Comparison of ENCODE assay signal across 8 cellular contexts in the genomic region with DNA sequence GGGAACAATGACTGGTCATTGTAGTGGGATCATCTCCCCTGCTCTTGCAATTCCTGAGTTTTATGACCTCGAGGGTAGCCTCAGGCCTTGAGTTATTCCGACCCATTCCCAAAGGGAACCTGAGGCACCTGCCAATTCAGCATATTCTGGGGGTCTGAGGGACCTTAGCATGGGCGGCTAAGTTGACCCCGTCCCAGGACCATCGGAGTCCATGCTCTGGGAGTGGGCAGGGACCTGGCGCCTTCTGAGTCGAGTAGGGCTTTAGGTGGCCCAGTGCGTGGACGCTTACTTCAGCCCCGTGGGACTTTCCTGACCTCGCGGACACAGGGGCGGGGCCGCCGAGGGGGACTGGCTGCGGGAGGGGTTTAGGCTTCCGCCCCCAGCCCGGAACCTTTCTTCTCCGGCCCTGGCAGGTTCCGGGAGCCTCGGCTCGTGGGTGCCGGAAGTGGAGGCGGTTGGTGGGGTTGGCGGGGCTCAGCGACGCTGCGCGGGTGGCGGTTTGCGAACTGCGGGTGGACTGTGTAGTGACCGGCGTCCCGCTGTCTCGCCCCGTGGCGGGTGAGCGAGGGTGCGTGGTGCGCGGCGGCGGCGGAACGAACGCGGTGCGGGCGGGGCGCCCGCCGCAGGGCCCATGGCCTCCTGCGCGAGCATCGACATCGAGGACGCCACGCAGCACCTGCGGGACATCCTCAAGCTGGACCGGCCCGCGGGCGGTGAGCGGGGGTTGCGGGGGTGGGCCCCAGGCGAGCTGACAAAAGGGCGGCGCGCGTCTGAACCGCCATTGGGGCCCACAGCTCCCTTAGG. TPM values are rescaled to one million over a fixed set of nuclear protein-coding genes. Genes with fewer than 3 reads are reported as not detected.
DNase-seq lines count a peak whose midpoint lies in the region; ATAC-seq, FAIRE-seq and TF ChIP-seq lines count a peak whose summit lies in the region.

A gene with protein sequence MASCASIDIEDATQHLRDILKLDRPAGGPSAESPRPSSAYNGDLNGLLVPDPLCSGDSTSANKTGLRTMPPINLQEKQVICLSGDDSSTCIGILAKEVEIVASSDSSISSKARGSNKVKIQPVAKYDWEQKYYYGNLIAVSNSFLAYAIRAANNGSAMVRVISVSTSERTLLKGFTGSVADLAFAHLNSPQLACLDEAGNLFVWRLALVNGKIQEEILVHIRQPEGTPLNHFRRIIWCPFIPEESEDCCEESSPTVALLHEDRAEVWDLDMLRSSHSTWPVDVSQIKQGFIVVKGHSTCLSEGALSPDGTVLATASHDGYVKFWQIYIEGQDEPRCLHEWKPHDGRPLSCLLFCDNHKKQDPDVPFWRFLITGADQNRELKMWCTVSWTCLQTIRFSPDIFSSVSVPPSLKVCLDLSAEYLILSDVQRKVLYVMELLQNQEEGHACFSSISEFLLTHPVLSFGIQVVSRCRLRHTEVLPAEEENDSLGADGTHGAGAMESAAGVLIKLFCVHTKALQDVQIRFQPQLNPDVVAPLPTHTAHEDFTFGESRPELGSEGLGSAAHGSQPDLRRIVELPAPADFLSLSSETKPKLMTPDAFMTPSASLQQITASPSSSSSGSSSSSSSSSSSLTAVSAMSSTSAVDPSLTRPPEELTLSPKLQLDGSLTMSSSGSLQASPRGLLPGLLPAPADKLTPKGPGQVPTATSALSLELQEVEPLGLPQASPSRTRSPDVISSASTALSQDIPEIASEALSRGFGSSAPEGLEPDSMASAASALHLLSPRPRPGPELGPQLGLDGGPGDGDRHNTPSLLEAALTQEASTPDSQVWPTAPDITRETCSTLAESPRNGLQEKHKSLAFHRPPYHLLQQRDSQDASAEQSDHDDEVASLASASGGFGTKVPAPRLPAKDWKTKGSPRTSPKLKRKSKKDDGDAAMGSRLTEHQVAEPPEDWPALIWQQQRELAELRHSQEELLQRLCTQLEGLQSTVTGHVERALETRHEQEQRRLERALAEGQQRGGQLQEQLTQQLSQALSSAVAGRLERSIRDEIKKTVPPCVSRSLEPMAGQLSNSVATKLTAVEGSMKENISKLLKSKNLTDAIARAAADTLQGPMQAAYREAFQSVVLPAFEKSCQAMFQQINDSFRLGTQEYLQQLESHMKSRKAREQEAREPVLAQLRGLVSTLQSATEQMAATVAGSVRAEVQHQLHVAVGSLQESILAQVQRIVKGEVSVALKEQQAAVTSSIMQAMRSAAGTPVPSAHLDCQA (N-terminal part only) (plus strand): TSS at position 422 of the 804 bp plus-strand sequence. CDS start 210 bp downstream, at position 632.

- no peaks in the 10 kb centered on the region for H3K27me3 Mint-ChIP-seq in activated naive CD4-positive, alpha-beta T cell treated with anti-CD3 and anti-CD28 coated beads, Interleukin-2, amount 50 U/mL, for 24 hours

- no peaks in the 10 kb centered on the region for H3K9me3 Mint-ChIP-seq in activated naive CD4-positive, alpha-beta T cell treated with anti-CD3 and anti-CD28 coated beads, Interleukin-2, amount 50 U/mL, for 24 hours

- H3K27me3 ChIP-seq in HUES64 (ENCODE audit: insufficient read depth, low read length), result no peaks in the 10 kb centered on the region

- H3K36me3 ChIP-seq in HUES64 (ENCODE audit: insufficient read depth, low read length), result peaks cover 63% of the 10 kb centered on the region

- H3K4me3 ChIP-seq in HUES64 (ENCODE audit: low read length), result peak within 1 kb of the TSS; percentile 97

- DNase-seq in D721Med (ENCODE audit: insufficient read length, low spot score) (peak; percentile 57), globus pallidus (ENCODE audit: low spot score) (peak; percentile 74), nucleus accumbens (lab: John Stamatoyannopoulos, UW) (peak in 53 of 56 donors; percentile 20 to 87 (median 64)), superior temporal gyrus (ENCODE audit: extremely low spot score) (peak; percentile 79)

- FAIRE-seq in D721Med (lab: Jason Lieb, UNC), result no peak

- H3K4me1 ChIP-seq in HUES64 (ENCODE audit: insufficient read depth, low read length), result peaks cover 8% of the 10 kb centered on the region; the same call in 1 of the 2 replicates

- H3K27ac ChIP-seq in HUES64 (ENCODE audit: low read depth, low read length), result peak within 1 kb of the TSS; percentile 62

- H3K9ac ChIP-seq in HUES64 (ENCODE audit: low read depth, low read length), result peak within 1 kb of the TSS; percentile 93

- no peaks in the 10 kb centered on the region for H3K9me3 ChIP-seq in HUES64 (ENCODE audit: insufficient read depth, low read depth, low read length)

- 5% methylated on average over 72 of the region's 72 CpGs for WGBS in HUES64

- ATAC-seq in GM21367 (IDR thresholded peaks at IDR 0.05; ENCODE audit: unreplicated experiment), result peak; percentile 41
- ATAC-seq in SK-N-SH treated with all-trans-retinoic acid at 6 μM for 48 hours, result peak; percentile 92

- peak within 1 kb of the TSS; percentile 95 for H3K27ac Mint-ChIP-seq in activated naive CD4-positive, alpha-beta T cell treated with anti-CD3 and anti-CD28 coated beads, Interleukin-2, amount 50 U/mL, for 24 hours

- H3K4me3 Mint-ChIP-seq in activated naive CD4-positive, alpha-beta T cell treated with anti-CD3 and anti-CD28 coated beads, Interleukin-2, amount 50 U/mL, for 24 hours, result peak within 1 kb of the TSS; percentile 86

- peaks cover 33% of the 10 kb centered on the region for H3K4me1 Mint-ChIP-seq in activated naive CD4-positive, alpha-beta T cell treated with anti-CD3 and anti-CD28 coated beads, Interleukin-2, amount 50 U/mL, for 24 hours

- no peak for TF ChIP-seq CTCF in D721Med (IDR thresholded peaks at IDR 0.05; ENCODE audit: insufficient read depth, missing control alignments)

- H3K36me3 Mint-ChIP-seq in activated naive CD4-positive, alpha-beta T cell treated with anti-CD3 and anti-CD28 coated beads, Interleukin-2, amount 50 U/mL, for 24 hours, result no peaks in the 10 kb centered on the region

TF ChIP-seq in SK-N-SH treated with all-trans-retinoic acid at 6 μM for 48 hours, 23 proteins besides CTCF, POLR2A, EP300 and RAD21 (continues in another document):
- TF ChIP-seq TOX (CRISPR knock-in tag; IDR thresholded peaks at IDR 0.05; ENCODE audit: borderline replicate concordance) (peak; percentile 65), RARB (CRISPR knock-in tag; IDR thresholded peaks at IDR 0.05) (peak; percentile 41; the same call in 1 of the 2 replicates), TCF4 (CRISPR knock-in tag; IDR thresholded peaks at IDR 0.05; ENCODE audit: borderline replicate concordance) (no peak), SNAI2 (CRISPR knock-in tag; IDR thresholded peaks at IDR 0.05) (0 out of 2 replicates have a peak, but pooled peaks have one; percentile 11), ZNF70 (CRISPR knock-in tag; IDR thresholded peaks at IDR 0.05) (no peak), ZNF8 (CRISPR knock-in tag; IDR thresholded peaks at IDR 0.05) (no peak), ISL1 (CRISPR knock-in tag; IDR thresholded peaks at IDR 0.05) (no peak), ZC3H10 (CRISPR knock-in tag; IDR thresholded peaks at IDR 0.05) (0 out of 2 replicates have a peak, but pooled peaks have one; percentile 20)
- TF ChIP-seq, protein P1, sequence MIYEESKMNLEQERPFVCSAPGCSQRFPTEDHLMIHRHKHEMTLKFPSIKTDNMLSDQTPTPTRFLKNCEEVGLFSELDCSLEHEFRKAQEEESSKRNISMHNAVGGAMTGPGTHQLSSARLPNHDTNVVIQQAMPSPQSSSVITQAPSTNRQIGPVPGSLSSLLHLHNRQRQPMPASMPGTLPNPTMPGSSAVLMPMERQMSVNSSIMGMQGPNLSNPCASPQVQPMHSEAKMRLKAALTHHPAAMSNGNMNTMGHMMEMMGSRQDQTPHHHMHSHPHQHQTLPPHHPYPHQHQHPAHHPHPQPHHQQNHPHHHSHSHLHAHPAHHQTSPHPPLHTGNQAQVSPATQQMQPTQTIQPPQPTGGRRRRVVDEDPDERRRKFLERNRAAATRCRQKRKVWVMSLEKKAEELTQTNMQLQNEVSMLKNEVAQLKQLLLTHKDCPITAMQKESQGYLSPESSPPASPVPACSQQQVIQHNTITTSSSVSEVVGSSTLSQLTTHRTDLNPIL (CRISPR knock-in tag; IDR thresholded peaks at IDR 0.05; ENCODE audit: low read depth), result no peak
- TF ChIP-seq, protein P2, sequence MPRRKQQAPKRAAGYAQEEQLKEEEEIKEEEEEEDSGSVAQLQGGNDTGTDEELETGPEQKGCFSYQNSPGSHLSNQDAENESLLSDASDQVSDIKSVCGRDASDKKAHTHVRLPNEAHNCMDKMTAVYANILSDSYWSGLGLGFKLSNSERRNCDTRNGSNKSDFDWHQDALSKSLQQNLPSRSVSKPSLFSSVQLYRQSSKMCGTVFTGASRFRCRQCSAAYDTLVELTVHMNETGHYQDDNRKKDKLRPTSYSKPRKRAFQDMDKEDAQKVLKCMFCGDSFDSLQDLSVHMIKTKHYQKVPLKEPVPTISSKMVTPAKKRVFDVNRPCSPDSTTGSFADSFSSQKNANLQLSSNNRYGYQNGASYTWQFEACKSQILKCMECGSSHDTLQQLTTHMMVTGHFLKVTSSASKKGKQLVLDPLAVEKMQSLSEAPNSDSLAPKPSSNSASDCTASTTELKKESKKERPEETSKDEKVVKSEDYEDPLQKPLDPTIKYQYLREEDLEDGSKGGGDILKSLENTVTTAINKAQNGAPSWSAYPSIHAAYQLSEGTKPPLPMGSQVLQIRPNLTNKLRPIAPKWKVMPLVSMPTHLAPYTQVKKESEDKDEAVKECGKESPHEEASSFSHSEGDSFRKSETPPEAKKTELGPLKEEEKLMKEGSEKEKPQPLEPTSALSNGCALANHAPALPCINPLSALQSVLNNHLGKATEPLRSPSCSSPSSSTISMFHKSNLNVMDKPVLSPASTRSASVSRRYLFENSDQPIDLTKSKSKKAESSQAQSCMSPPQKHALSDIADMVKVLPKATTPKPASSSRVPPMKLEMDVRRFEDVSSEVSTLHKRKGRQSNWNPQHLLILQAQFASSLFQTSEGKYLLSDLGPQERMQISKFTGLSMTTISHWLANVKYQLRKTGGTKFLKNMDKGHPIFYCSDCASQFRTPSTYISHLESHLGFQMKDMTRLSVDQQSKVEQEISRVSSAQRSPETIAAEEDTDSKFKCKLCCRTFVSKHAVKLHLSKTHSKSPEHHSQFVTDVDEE (CRISPR knock-in tag; IDR thresholded peaks at IDR 0.05), result no peak
- TF ChIP-seq, protein P3, sequence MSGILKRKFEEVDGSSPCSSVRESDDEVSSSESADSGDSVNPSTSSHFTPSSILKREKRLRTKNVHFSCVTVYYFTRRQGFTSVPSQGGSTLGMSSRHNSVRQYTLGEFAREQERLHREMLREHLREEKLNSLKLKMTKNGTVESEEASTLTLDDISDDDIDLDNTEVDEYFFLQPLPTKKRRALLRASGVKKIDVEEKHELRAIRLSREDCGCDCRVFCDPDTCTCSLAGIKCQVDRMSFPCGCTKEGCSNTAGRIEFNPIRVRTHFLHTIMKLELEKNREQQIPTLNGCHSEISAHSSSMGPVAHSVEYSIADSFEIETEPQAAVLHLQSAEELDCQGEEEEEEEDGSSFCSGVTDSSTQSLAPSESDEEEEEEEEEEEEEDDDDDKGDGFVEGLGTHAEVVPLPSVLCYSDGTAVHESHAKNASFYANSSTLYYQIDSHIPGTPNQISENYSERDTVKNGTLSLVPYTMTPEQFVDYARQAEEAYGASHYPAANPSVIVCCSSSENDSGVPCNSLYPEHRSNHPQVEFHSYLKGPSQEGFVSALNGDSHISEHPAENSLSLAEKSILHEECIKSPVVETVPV (CRISPR knock-in tag; IDR thresholded peaks at IDR 0.05), result peak; percentile 36; the same call in 1 of the 2 replicates

RNA-seq across cellular contexts. Expression of the gene that starts here (rescaled TPM):
- polyA plus RNA-seq in HUES64 (2013, experiment 1 of 2), result 55.6 TPM
- 50.1 TPM for polyA plus RNA-seq in HUES64 (2013, experiment 2 of 2)

Comparison
In these comparisons a context has a peak if more than half of its experiments do, and no peak if none do; other contexts are left out.
1. Peak in every context shown above with its lines: DNase-seq, ATAC-seq, H3K4me3 ChIP-seq and H3K27ac ChIP-seq.